23 cellular contexts compared by ENCODE assay signal in the genomic region with DNA sequence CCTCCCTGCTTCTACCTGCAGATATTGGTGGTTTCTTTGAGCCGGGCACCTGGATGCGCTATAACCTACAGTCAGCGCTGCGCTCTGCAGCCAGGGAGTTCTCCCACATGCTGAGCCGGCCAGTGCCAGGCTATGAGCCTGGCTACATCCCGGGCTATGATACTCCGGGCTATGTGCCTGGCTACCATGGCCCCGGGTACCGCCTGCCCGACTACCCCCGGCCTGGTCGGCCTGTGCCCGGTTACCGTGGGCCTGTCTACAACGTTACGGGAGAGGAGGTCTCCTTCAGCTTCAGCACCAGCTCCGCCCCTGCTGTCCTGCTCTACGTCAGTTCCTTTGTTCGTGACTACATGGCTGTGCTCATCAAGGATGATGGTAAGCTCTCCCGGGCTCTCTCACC. TPM values are rescaled to one million over a fixed set of nuclear protein-coding genes. Genes with fewer than 3 reads are reported as not detected.
DNase-seq lines count a peak whose midpoint lies in the region; ATAC-seq, FAIRE-seq and TF ChIP-seq lines count a peak whose summit lies in the region.
"Had no signal": no experiment of that assay in that cellular context is flagged by ENCODE, and none has a peak within 500 bp of the region (broad histone marks: within the 10 kb centered on the region; RNA-seq: fewer than 3 reads in every experiment).

No MANE protein-coding gene starts in this region.

- intact Hi-C loops in posterior vena cava (cut with DNase I), result no loop called here

- no peak for ATAC-seq in activated CD4-positive, CD25-positive, alpha-beta regulatory T cell treated with anti-CD3 and anti-CD28 coated beads, Interleukin-2, amount 50 U/mL, for 24 hours

- peak; percentile 24 for DNase-seq in activated CD4-positive, CD25-positive, alpha-beta regulatory T cell treated with anti-CD3 and anti-CD28 coated beads, Interleukin-2, amount 50 U/mL, for 72 hours
- peak; percentile 5 for DNase-seq in GM13977 (ENCODE audit: low spot score)
- peak; percentile 1 for DNase-seq in germinal center (ENCODE audit: low spot score)
- peak; percentile 49 for DNase-seq in posterior vena cava (ENCODE audit: low spot score)
- no peak for DNase-seq in activated CD8-positive, alpha-beta memory T cell treated with anti-CD3 and anti-CD28 coated beads for 24 hours
- DNase-seq in urothelium cell line (ENCODE audit: low spot score), result no peak
- DNase-seq in NCI-H2196 treated with DMSO at 0.1 percent for 48 hours (lab: John Stamatoyannopoulos, UW; ENCODE audit: unreplicated experiment), result no peak
- DNase-seq: 8988T; AML-193; C1 segment of cervical spinal cord; CD8-positive, alpha-beta memory T cell; DMS53; GDM1; Karpas-422; MV-4-11; NCI-H1105 treated with DMSO at 0.1 percent for 48 hours; NCI-H2029 treated with DMSO at 0.1 percent for 48 hours; NCI-H2171; NCI-H524 treated with DMSO at 0.1 percent for 48 hours; NCI-H82; SHP77 had no signal

- no peak for TF ChIP-seq CTCF in GM13977 (IDR thresholded peaks at IDR 0.05; ENCODE audit: extremely low read depth, insufficient read depth, missing control alignments)

- FAIRE-seq in urothelium cell line (lab: Jason Lieb, UNC), result no peak
- FAIRE-seq: D721Med had no signal

- in situ Hi-C loops in GM13977 (cut with MboI; ENCODE audit: low pct_unique_long_range_greater_than_20kb, low sequenced_read_pairs, unreplicated experiment), result no loop called here

RNA-seq across cellular contexts. Expression of gene CNTNAP1, which starts 13.2 kb away (rescaled TPM):
- 10 to 100 TPM; 11.0 to 24.8 TPM for total RNA-seq in posterior vena cava

RNA-seq across cellular contexts. Expression of gene CCR10, which starts 13.9 kb away (rescaled TPM):
- 1 to 10 TPM; 1.7 to 2.5 TPM for total RNA-seq in posterior vena cava

RNA-seq across cellular contexts. Expression of gene PLEKHH3, which starts 18.7 kb away (rescaled TPM):
- total RNA-seq in posterior vena cava, result 10 to 100 TPM; 22.2 to 24.8 TPM

RNA-seq across cellular contexts. Expression of gene TUBG2, which starts 36.4 kb away (rescaled TPM):
- total RNA-seq in posterior vena cava, result 10 to 100 TPM; 17.9 to 19.8 TPM

RNA-seq across cellular contexts. Expression of gene EZH1, which starts 49.3 kb away (rescaled TPM):
- total RNA-seq in posterior vena cava, result 10 to 100 TPM; 50.2 to 53.5 TPM

Comparison
In these comparisons a context has a peak if more than half of its experiments do, and no peak if none do; other contexts are left out.
1. DNase-seq: peak in activated CD4-positive, CD25-positive, alpha-beta regulatory T cell treated with anti-CD3 and anti-CD28 coated beads, Interleukin-2, amount 50 U/mL, for 72 hours (single experiment), GM13977 (single experiment), germinal center (single experiment) and posterior vena cava (single experiment); none in activated CD8-positive, alpha-beta memory T cell treated with anti-CD3 and anti-CD28 coated beads for 24 hours (single experiment), urothelium cell line (single experiment) and NCI-H2196 treated with DMSO at 0.1 percent for 48 hours (single experiment).